ENCODE assay signal across 10 cellular contexts in the genomic region with DNA sequence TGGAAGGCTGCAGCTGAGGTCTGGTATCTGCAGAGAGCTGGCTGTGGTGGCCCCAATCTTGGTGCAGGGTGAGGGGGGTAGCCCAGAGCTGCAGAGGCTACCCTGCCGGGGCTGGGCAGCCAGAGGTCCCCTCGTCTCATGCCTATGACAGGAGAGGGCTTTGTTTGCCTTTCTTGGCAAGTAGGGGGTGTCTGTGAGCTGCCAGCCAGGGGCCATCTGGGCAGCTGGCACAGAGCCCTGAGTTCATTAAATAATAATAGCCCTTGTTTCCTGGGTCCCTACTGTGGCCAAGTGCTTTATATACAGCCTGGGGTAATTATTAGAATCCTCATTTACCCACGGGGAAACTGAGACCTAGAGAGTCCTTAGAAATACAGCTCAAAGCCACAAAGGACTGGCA.
DNase-seq lines count a peak whose midpoint lies in the region; ATAC-seq lines count a peak whose summit lies in the region.
"Had no signal": no experiment of that assay in that cellular context is flagged by ENCODE, and none has a peak within 500 bp of the region (broad histone marks: within the 10 kb centered on the region; RNA-seq: fewer than 3 reads in every experiment).

No MANE protein-coding gene starts in this region.

- peaks cover 2% of the 10 kb centered on the region for H3K4me1 Mint-ChIP-seq in activated naive CD8-positive, alpha-beta T cell treated with anti-CD3 and anti-CD28 coated beads, Interleukin-2, amount 50 U/mL, for 24 hours

- no peaks in the 10 kb centered on the region for H3K27me3 Mint-ChIP-seq in activated naive CD8-positive, alpha-beta T cell treated with anti-CD3 and anti-CD28 coated beads, Interleukin-2, amount 50 U/mL, for 24 hours

- no peak overlapping the region for H3K4me3 Mint-ChIP-seq in activated naive CD8-positive, alpha-beta T cell treated with anti-CD3 and anti-CD28 coated beads, Interleukin-2, amount 50 U/mL, for 24 hours

- peak; percentile 71 for DNase-seq in DMS79 treated with DMSO at 0.1 percent for 48 hours (lab: John Stamatoyannopoulos, UW)
- DNase-seq in NCI-H2171 (lab: John Stamatoyannopoulos, UW): peak; percentile 86
- peak; percentile 29 to 67 for DNase-seq in cerebellar nuclear complex (lab: John Stamatoyannopoulos, UW)
- peak; percentile 47 for DNase-seq in myocyte (ENCODE audit: low read depth)
- DNase-seq in ecto neural progenitor cell (ENCODE audit: low spot score): no peak
- no peak for DNase-seq in activated naive CD8-positive, alpha-beta T cell treated with anti-CD3 and anti-CD28 coated beads, Interleukin-2, amount 50 U/mL, for 24 hours
- no peak for DNase-seq in dermis blood vessel endothelial cell
- DNase-seq: NCI-H526, right lobe of liver had no signal

- H3K27ac Mint-ChIP-seq in activated naive CD8-positive, alpha-beta T cell treated with anti-CD3 and anti-CD28 coated beads, Interleukin-2, amount 50 U/mL, for 24 hours: no peak overlapping the region

- no peaks in the 10 kb centered on the region for H3K9me3 Mint-ChIP-seq in activated naive CD8-positive, alpha-beta T cell treated with anti-CD3 and anti-CD28 coated beads, Interleukin-2, amount 50 U/mL, for 24 hours

- peaks cover 61% of the 10 kb centered on the region for H3K36me3 Mint-ChIP-seq in activated naive CD8-positive, alpha-beta T cell treated with anti-CD3 and anti-CD28 coated beads, Interleukin-2, amount 50 U/mL, for 24 hours (ENCODE audit: low read depth)

- no peak for ATAC-seq in activated naive CD8-positive, alpha-beta T cell treated with anti-CD3 and anti-CD28 coated beads, Interleukin-2, amount 50 U/mL, for 24 hours
- ATAC-seq in GM21360 (IDR thresholded peaks at IDR 0.05; ENCODE audit: unreplicated experiment): no peak

Comparison
In these comparisons a context has a peak if more than half of its experiments do, and no peak if none do; other contexts are left out.
1. DNase-seq: peak in DMS79 treated with DMSO at 0.1 percent for 48 hours (single experiment), NCI-H2171 (single experiment), cerebellar nuclear complex (2 of 2) and myocyte (single experiment); none in ecto neural progenitor cell (single experiment), activated naive CD8-positive, alpha-beta T cell treated with anti-CD3 and anti-CD28 coated beads, Interleukin-2, amount 50 U/mL, for 24 hours (single experiment) and dermis blood vessel endothelial cell (single experiment).